Comparison of ENCODE assay signal across 20 cellular contexts in genomic region chr7:132063800-132064199, GRCh38.
A peak's percentile ranks its signal among the peaks of the same experiment; 100 is the strongest.
DNase-seq lines count a peak whose midpoint lies in the region; ATAC-seq and TF ChIP-seq lines count a peak whose summit lies in the region.
"Had no signal": no experiment of that assay in that cellular context is flagged by ENCODE, and none has a peak within 500 bp of the region (broad histone marks: within the 10 kb centered on the region; RNA-seq: fewer than 3 reads in every experiment).

No MANE protein-coding gene starts in this region.

- no peak overlapping the region for H3K23ac ChIP-seq in mesenchymal stem cell (ENCODE audit: low read length in 2 of 2)

- no peak overlapping the region for H2AFZ ChIP-seq in mesenchymal stem cell (ENCODE audit: low read depth, low read length)
- H2AFZ ChIP-seq: GM23248 had no signal

- H3K4me1 ChIP-seq in mesenchymal stem cell (ENCODE audit: control insufficient read depth, insufficient read depth, low read depth, low read length) (peaks cover 11% of the 10 kb centered on the region), vagina (peaks cover 16% of the 10 kb centered on the region)
- H3K4me1 ChIP-seq: HAP-1 had no signal

- peak overlapping the region in 1 of 2 experiments; percentile 95 for H3K14ac ChIP-seq in mesenchymal stem cell (ENCODE audit: low read length in 2 of 2)

- peak; percentile 8 for DNase-seq in activated CD8-positive, alpha-beta memory T cell treated with anti-CD3 and anti-CD28 coated beads, Interleukin-2, amount 50 U/mL, for 48 hours
- no peak for DNase-seq in activated CD8-positive, alpha-beta memory T cell treated with anti-CD3 and anti-CD28 coated beads for 24 hours
- no peak for DNase-seq in mesenchymal stem cell
- DNase-seq in vagina (ENCODE audit: extremely low spot score in 2 of 2): peak; percentile 58 to 76
- no peak for DNase-seq in activated gamma-delta T cell treated with Interleukin-2 at 50 U/mL for 16 hours
- DNase-seq in activated CD4-positive, CD25-positive, alpha-beta regulatory T cell treated with anti-CD3 and anti-CD28 coated beads, Interleukin-2, amount 50 U/mL, for 72 hours: no peak
- DNase-seq: ACHN; BE2C; C1 segment of cervical spinal cord; CD4-positive, CD25-positive, alpha-beta regulatory T cell; CD8-positive, alpha-beta memory T cell; COR-L47; DMS 273 treated with DMSO at 0.1 percent for 48 hours; DMS53; HFFc6 had no signal

- H3K4me2 ChIP-seq in mesenchymal stem cell (ENCODE audit: low read length, poor library complexity, severe bottlenecking): no peak overlapping the region

- no peak overlapping the region for H2BK120ac ChIP-seq in mesenchymal stem cell (ENCODE audit: low read depth, low read length)

- peak overlapping the region in 3 of 5 experiments; percentile 18 to 95 (median 86) for H3K27ac Mint-ChIP-seq in brain
- H3K27ac Mint-ChIP-seq: CD4-positive, CD25-positive, alpha-beta regulatory T cell; CD8-positive, alpha-beta memory T cell had no signal

- H3K27me3 Mint-ChIP-seq in brain: peaks cover 8% of the 10 kb centered on the region
- H3K27me3 Mint-ChIP-seq: CD4-positive, CD25-positive, alpha-beta regulatory T cell had no signal

- H3K9ac ChIP-seq in mesenchymal stem cell (ENCODE audit: low read length): no peak overlapping the region
- H3K9ac ChIP-seq: GM23248 had no signal

- no peak overlapping the region for H3K27ac ChIP-seq in mesenchymal stem cell (ENCODE audit: low read length, poor library complexity, severe bottlenecking)
- no peak overlapping the region for H3K27ac ChIP-seq in vagina
- H3K27ac ChIP-seq: GM23248 had no signal

- no peak overlapping the region for H3K4me3 Mint-ChIP-seq in brain
- H3K4me3 Mint-ChIP-seq: CD4-positive, CD25-positive, alpha-beta regulatory T cell; HFFc6 had no signal

- H3K4me1 Mint-ChIP-seq in brain: peaks cover 34% of the 10 kb centered on the region
- H3K4me1 Mint-ChIP-seq: CD4-positive, CD25-positive, alpha-beta regulatory T cell; CD8-positive, alpha-beta memory T cell had no signal

- no peak for ATAC-seq in HG03571 (IDR thresholded peaks at IDR 0.05; ENCODE audit: unreplicated experiment)
- ATAC-seq: HepG2 had no signal

- H2BK12ac ChIP-seq in mesenchymal stem cell (ENCODE audit: low read length in 2 of 2): no peak overlapping the region

- peaks cover 0 to 12% (median 2%) of the 10 kb centered on the region in 5 experiments for H3K9me3 Mint-ChIP-seq in brain
- H3K9me3 Mint-ChIP-seq: HFFc6 had no signal

- peak overlapping the region; percentile 67 for H2AK5ac ChIP-seq in mesenchymal stem cell (ENCODE audit: low read length, severe bottlenecking)

- peak overlapping the region in 1 of 2 experiments; percentile 56 for H3K18ac ChIP-seq in mesenchymal stem cell (ENCODE audit: low read depth in 1 of 2, low read length in 2 of 2)

- H3K36me3 Mint-ChIP-seq in brain: no peaks in the 10 kb centered on the region
- H3K36me3 Mint-ChIP-seq: CD4-positive, CD25-positive, alpha-beta regulatory T cell; CD8-positive, alpha-beta memory T cell had no signal

- no peak overlapping the region for H2BK5ac ChIP-seq in mesenchymal stem cell (ENCODE audit: low read depth, low read length, poor library complexity, severe bottlenecking)

- intact Hi-C loops in vagina (cut with DNase I): no loop called here

- no peak for TF ChIP-seq POLR2A in vagina (IDR thresholded peaks at IDR 0.05)

- H3K9me3 ChIP-seq in mesenchymal stem cell (ENCODE audit: control insufficient read depth, low read length): no peaks in the 10 kb centered on the region
- H3K9me3 ChIP-seq in vagina: no peaks in the 10 kb centered on the region
- H3K9me3 ChIP-seq: BE2C, HAP-1 had no signal

- H3K4ac ChIP-seq in mesenchymal stem cell (ENCODE audit: low read depth in 1 of 2, low read length in 2 of 2): no peak overlapping the region

- H3K27me3 ChIP-seq in mesenchymal stem cell (ENCODE audit: control insufficient read depth in 1 of 2, insufficient read depth in 1 of 2, low read length in 2 of 2) (no peaks in the 10 kb centered on the region), vagina (no peaks in the 10 kb centered on the region)
- H3K27me3 ChIP-seq: BE2C had no signal

- H3K4me3 ChIP-seq in mesenchymal stem cell (ENCODE audit: insufficient read depth in 1 of 2, low read depth in 1 of 2, low read length in 2 of 2) (no peak overlapping the region), vagina (no peak overlapping the region)
- H3K4me3 ChIP-seq: GM23248, HAP-1 had no signal

- no peak overlapping the region for H4K91ac ChIP-seq in mesenchymal stem cell (ENCODE audit: low read length)

- TF ChIP-seq CTCF in brain (conservative IDR thresholded peaks at IDR 0.05) (no peak), vagina (IDR thresholded peaks at IDR 0.05) (no peak)

- no peaks in the 10 kb centered on the region for H3K79me1 ChIP-seq in mesenchymal stem cell (replicated peaks; ENCODE audit: low read length, poor library complexity, severe bottlenecking)

- no peak overlapping the region for H4K8ac ChIP-seq in mesenchymal stem cell (ENCODE audit: low read length)

- no peaks in the 10 kb centered on the region for H3K36me3 ChIP-seq in mesenchymal stem cell (ENCODE audit: control insufficient read depth in 1 of 2, insufficient read depth in 2 of 2, low read depth in 1 of 2, low read length in 2 of 2)
- H3K36me3 ChIP-seq in vagina: no peaks in the 10 kb centered on the region
- H3K36me3 ChIP-seq: BE2C, HAP-1 had no signal

- H2BK15ac ChIP-seq in mesenchymal stem cell (ENCODE audit: low read depth, poor library complexity, severe bottlenecking): no peak overlapping the region

- 82% methylated on average over 7 of the region's 7 CpGs for WGBS in mesenchymal stem cell

Comparison
In these comparisons a context has a peak if more than half of its experiments do, and no peak if none do; other contexts are left out.
1. DNase-seq: peak in activated CD8-positive, alpha-beta memory T cell treated with anti-CD3 and anti-CD28 coated beads, Interleukin-2, amount 50 U/mL, for 48 hours (single experiment) and vagina (2 of 2); none in activated CD8-positive, alpha-beta memory T cell treated with anti-CD3 and anti-CD28 coated beads for 24 hours (single experiment), mesenchymal stem cell (single experiment), activated gamma-delta T cell treated with Interleukin-2 at 50 U/mL for 16 hours (single experiment) and activated CD4-positive, CD25-positive, alpha-beta regulatory T cell treated with anti-CD3 and anti-CD28 coated beads, Interleukin-2, amount 50 U/mL, for 72 hours (single experiment).